In genomic region chr1:247386217-247386616, GRCh38 we compare ENCODE assay signal across 25 cellular contexts. TPM values are rescaled to one million over a fixed set of nuclear protein-coding genes. Genes with fewer than 3 reads are reported as not detected.
DNase-seq lines count a peak whose midpoint lies in the region; ATAC-seq and TF ChIP-seq lines count a peak whose summit lies in the region.
"Had no signal": no experiment of that assay in that cellular context is flagged by ENCODE, and none has a peak within 500 bp of the region (broad histone marks: within the 10 kb centered on the region; RNA-seq: fewer than 3 reads in every experiment).

No MANE protein-coding gene starts in this region.

- H3K4me1 Mint-ChIP-seq in activated CD4-positive, alpha-beta memory T cell treated with anti-CD3 and anti-CD28 coated beads for 36 hours (ENCODE audit: low read depth): peaks cover 29% of the 10 kb centered on the region
- peaks cover 31% of the 10 kb centered on the region for H3K4me1 Mint-ChIP-seq in activated CD4-positive, alpha-beta memory T cell treated with anti-CD3 and anti-CD28 coated beads, Interleukin-2, amount 10 ng/mL, durations not matched to agents 7 days and 5 days

- peaks cover 5% of the 10 kb centered on the region for H3F3A ChIP-seq in smooth muscle cell (ENCODE audit: low read depth)

- no peaks in the 10 kb centered on the region for H3K9me3 ChIP-seq in smooth muscle cell (replicated peaks; ENCODE audit: low read depth)
- H3K9me3 ChIP-seq: A549, ascending aorta, esophagus squamous epithelium, sigmoid colon, vagina had no signal

- H3K9ac ChIP-seq in smooth muscle cell (ENCODE audit: low read depth): no peak overlapping the region

- intact Hi-C loops in activated CD4-positive, alpha-beta memory T cell treated with anti-CD3 and anti-CD28 coated beads for 36 hours (cut with micrococcal nuclease): no loop called here

- H3K27ac Mint-ChIP-seq in activated CD4-positive, alpha-beta memory T cell treated with anti-CD3 and anti-CD28 coated beads for 36 hours: no peak overlapping the region
- no peak overlapping the region for H3K27ac Mint-ChIP-seq in activated CD4-positive, alpha-beta memory T cell treated with anti-CD3 and anti-CD28 coated beads, Interleukin-2, amount 10 ng/mL, durations not matched to agents 7 days and 5 days
- H3K27ac Mint-ChIP-seq: natural killer cell had no signal

- 96% methylated on average over 1 of the region's 1 CpG for WGBS in smooth muscle cell (ENCODE audit: low lambda C conversion rate)

- ATAC-seq in GM19395 (IDR thresholded peaks at IDR 0.05; ENCODE audit: unreplicated experiment) (peak; percentile 24), HG02973 (IDR thresholded peaks at IDR 0.05; ENCODE audit: unreplicated experiment) (peak; percentile 25), GM18519 (IDR thresholded peaks at IDR 0.05; ENCODE audit: low FRiP score, unreplicated experiment) (no peak)
- ATAC-seq: activated CD4-positive, CD25-positive, alpha-beta regulatory T cell treated with anti-CD3 and anti-CD28 coated beads, Interleukin-2, amount 50 U/mL, for 24 hours; natural killer cell had no signal

- POLR2A ChIA-PET in activated CD4-positive, alpha-beta memory T cell treated with anti-CD3 and anti-CD28 coated beads for 36 hours (lab: Charles Lee): interaction anchor here (0.8 kb wide), 1 partner anchor 22 kb away, joined by 5 read pairs; no protein-coding TSS in a partner anchor
- POLR2A ChIA-PET in activated CD4-positive, alpha-beta memory T cell treated with anti-CD3 and anti-CD28 coated beads, Interleukin-2, amount 10 ng/mL, durations not matched to agents 7 days and 5 days (lab: Charles Lee): no interaction called here

- H2AFZ ChIP-seq in smooth muscle cell (ENCODE audit: low read depth): no peak overlapping the region

- no peaks in the 10 kb centered on the region for H3K36me3 ChIP-seq in smooth muscle cell (ENCODE audit: low read depth)
- H3K36me3 ChIP-seq: ascending aorta, esophagus squamous epithelium, sigmoid colon, vagina had no signal

- no peak overlapping the region for H3K4me3 Mint-ChIP-seq in activated CD4-positive, alpha-beta memory T cell treated with anti-CD3 and anti-CD28 coated beads for 36 hours
- no peak overlapping the region for H3K4me3 Mint-ChIP-seq in activated CD4-positive, alpha-beta memory T cell treated with anti-CD3 and anti-CD28 coated beads, Interleukin-2, amount 10 ng/mL, durations not matched to agents 7 days and 5 days
- H3K4me3 Mint-ChIP-seq: natural killer cell had no signal

- CTCF ChIA-PET in activated CD4-positive, alpha-beta memory T cell treated with anti-CD3 and anti-CD28 coated beads for 36 hours (lab: Charles Lee): interaction anchor here (5.7 kb wide), 1 partner anchor 101 kb away, joined by 65 read pairs; no protein-coding TSS in a partner anchor
- CTCF ChIA-PET in activated CD4-positive, alpha-beta memory T cell treated with anti-CD3 and anti-CD28 coated beads, Interleukin-2, amount 10 ng/mL, durations not matched to agents 7 days and 5 days (lab: Charles Lee): interaction anchor here (0.6 kb wide), 1 partner anchor 100 kb away, joined by 3 read pairs; no protein-coding TSS in a partner anchor

- H3K27me3 ChIP-seq in smooth muscle cell (ENCODE audit: low read depth): no peaks in the 10 kb centered on the region
- H3K27me3 ChIP-seq: ascending aorta, sigmoid colon, vagina had no signal

- DNase-seq in activated CD4-positive, alpha-beta memory T cell treated with anti-CD3 and anti-CD28 coated beads for 36 hours: peak; percentile 55
- no peak for DNase-seq in activated CD4-positive, alpha-beta memory T cell treated with anti-CD3 and anti-CD28 coated beads, Interleukin-2, amount 10 ng/mL, durations not matched to agents 7 days and 5 days
- DNase-seq in smooth muscle cell (lab: John Stamatoyannopoulos, UW; ENCODE audit: unreplicated experiment) (no peak), epidermal melanocyte (ENCODE audit: insufficient read length, low spot score) (no peak), NCI-H1092 treated with DMSO at 0.1 percent for 48 hours (lab: John Stamatoyannopoulos, UW) (no peak)
- DNase-seq: activated naive CD4-positive, alpha-beta T cell treated with anti-CD3 and anti-CD28 coated beads, Interleukin-2, amount 50 U/mL, for 16 hours; cerebellar nuclear complex; effector memory CD4-positive, alpha-beta T cell; esophagus squamous epithelium; GOT3; natural killer cell; NCI-H1930; NCI-H446; NK-92 treated with Interleukin-12 subunit alpha and Interleukin-12 subunit beta, amount 100 ng/mL, for 24 hours; sigmoid colon; T-helper 9 cell had no signal

- H3K27me3 Mint-ChIP-seq in activated CD4-positive, alpha-beta memory T cell treated with anti-CD3 and anti-CD28 coated beads for 36 hours: peaks cover 3% of the 10 kb centered on the region
- H3K27me3 Mint-ChIP-seq in activated CD4-positive, alpha-beta memory T cell treated with anti-CD3 and anti-CD28 coated beads, Interleukin-2, amount 10 ng/mL, durations not matched to agents 7 days and 5 days: peaks cover 18% of the 10 kb centered on the region

- peak overlapping the region; percentile 37 for H3K4me2 ChIP-seq in smooth muscle cell
- H3K4me2 ChIP-seq: A549 had no signal

- no peaks in the 10 kb centered on the region for H3K4me1 ChIP-seq in smooth muscle cell (ENCODE audit: low read depth)
- H3K4me1 ChIP-seq: A549, ascending aorta, sigmoid colon, vagina had no signal

- no peaks in the 10 kb centered on the region for H4K20me1 ChIP-seq in smooth muscle cell (ENCODE audit: low read depth)

- H3K4me3 ChIP-seq in smooth muscle cell: no peak overlapping the region
- H3K4me3 ChIP-seq: A549, ascending aorta, esophagus squamous epithelium, sigmoid colon, SK-N-MC, vagina had no signal

- TF ChIP-seq CTCF in smooth muscle cell (IDR thresholded peaks at IDR 0.05; ENCODE audit: borderline replicate concordance, insufficient read depth, poor library complexity, severe bottlenecking): no peak

- peaks cover 4% of the 10 kb centered on the region for H3K9me3 Mint-ChIP-seq in activated CD4-positive, alpha-beta memory T cell treated with anti-CD3 and anti-CD28 coated beads for 36 hours
- H3K9me3 Mint-ChIP-seq in activated CD4-positive, alpha-beta memory T cell treated with anti-CD3 and anti-CD28 coated beads, Interleukin-2, amount 10 ng/mL, durations not matched to agents 7 days and 5 days: peaks cover 7% of the 10 kb centered on the region
- H3K9me3 Mint-ChIP-seq: natural killer cell had no signal

- peaks cover 3% of the 10 kb centered on the region for H3K36me3 Mint-ChIP-seq in activated CD4-positive, alpha-beta memory T cell treated with anti-CD3 and anti-CD28 coated beads for 36 hours
- no peaks in the 10 kb centered on the region for H3K36me3 Mint-ChIP-seq in activated CD4-positive, alpha-beta memory T cell treated with anti-CD3 and anti-CD28 coated beads, Interleukin-2, amount 10 ng/mL, durations not matched to agents 7 days and 5 days (ENCODE audit: low read depth)
- H3K36me3 Mint-ChIP-seq: natural killer cell had no signal

- H3K27ac ChIP-seq in smooth muscle cell (ENCODE audit: low read depth): peak overlapping the region; percentile 55
- H3K27ac ChIP-seq: A549, ascending aorta, esophagus squamous epithelium, sigmoid colon, SK-N-MC, vagina had no signal

- H3K79me2 ChIP-seq in smooth muscle cell (ENCODE audit: low read depth): no peaks in the 10 kb centered on the region

RNA-seq across cellular contexts. Expression of gene NLRP3, which starts 29.8 kb away (rescaled TPM):
- 1 to 10 TPM in 1 of 2 experiments, under 1 TPM in 1; 0.97 to 1.5 TPM for total RNA-seq in activated CD4-positive, alpha-beta memory T cell treated with anti-CD3 and anti-CD28 coated beads for 36 hours
- total RNA-seq in activated CD4-positive, alpha-beta memory T cell treated with anti-CD3 and anti-CD28 coated beads, Interleukin-2, amount 10 ng/mL, durations not matched to agents 7 days and 5 days: under 1 TPM; 0.25 to 0.40 TPM
- total RNA-seq in smooth muscle cell: 0.58 and 1.3 TPM in 2 replicates
- 1.3 and 1.4 TPM in 2 replicates for polyA plus RNA-seq in smooth muscle cell
- polyA plus RNA-seq: A549, BJ had no signal

RNA-seq across cellular contexts. Expression of gene ZNF496, which starts 54.5 kb away (rescaled TPM):
- total RNA-seq in activated CD4-positive, alpha-beta memory T cell treated with anti-CD3 and anti-CD28 coated beads for 36 hours: 10 to 100 TPM; 10.6 to 12.0 TPM
- 1 to 10 TPM; 6.4 to 6.5 TPM for total RNA-seq in activated CD4-positive, alpha-beta memory T cell treated with anti-CD3 and anti-CD28 coated beads, Interleukin-2, amount 10 ng/mL, durations not matched to agents 7 days and 5 days
- 37.0 and 39.5 TPM in 2 replicates for total RNA-seq in smooth muscle cell
- polyA plus RNA-seq in smooth muscle cell: 14.8 and 19.8 TPM in 2 replicates
